In the genomic region with DNA sequence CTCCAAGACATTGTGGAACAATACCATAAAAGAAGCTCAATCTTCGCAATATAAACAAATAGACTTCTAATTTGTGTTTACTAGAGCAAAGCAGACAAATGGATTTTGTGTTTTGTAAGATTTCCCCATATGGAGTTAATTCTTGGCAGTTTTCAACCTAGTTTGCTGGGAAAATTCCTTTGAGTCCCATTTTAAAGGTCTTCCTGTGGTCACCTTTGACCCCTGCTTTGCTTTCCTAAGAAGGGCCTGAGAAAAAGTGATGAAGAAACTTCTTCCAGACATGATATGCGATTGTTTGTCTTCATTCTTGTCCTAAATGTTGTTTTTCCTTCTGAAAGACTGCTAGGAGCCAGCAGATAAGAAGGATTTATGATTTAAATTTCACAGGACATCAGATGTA, we compare ENCODE assay signal across 12 cellular contexts.
"Had no signal": no experiment of that assay in that cellular context is flagged by ENCODE, and none has a peak within 500 bp of the region (broad histone marks: within the 10 kb centered on the region; RNA-seq: fewer than 3 reads in every experiment).

No MANE protein-coding gene starts in this region.

- H3K4me3 ChIP-seq: heart left ventricle, mucosa of descending colon, right atrium auricular region, tibial nerve had no signal

- ATAC-seq: esophagus mucosa; mucosa of descending colon; naive thymus-derived CD4-positive, alpha-beta T cell; SK-N-SH treated with all-trans-retinoic acid at 6 μM for 48 hours; stimulated activated effector memory CD8-positive, alpha-beta T cell treated with anti-CD3 and anti-CD28 coated beads, Interleukin-12 subunit alpha, Interleukin-12 subunit beta, amount 100 ng/mL, for 72 hours had no signal

- H3K27me3 ChIP-seq: heart left ventricle, right atrium auricular region, tibial nerve had no signal

- H3K36me3 ChIP-seq: heart left ventricle, right atrium auricular region, tibial nerve had no signal

- H3K9me3 ChIP-seq: mucosa of descending colon, right atrium auricular region, tibial nerve had no signal

- H3K27ac ChIP-seq: right atrium auricular region had no signal

- DNase-seq: activated CD4-positive, CD25-positive, alpha-beta regulatory T cell treated with anti-CD3 and anti-CD28 coated beads, Interleukin-2, amount 50 U/mL, for 72 hours; activated naive CD4-positive, alpha-beta T cell treated with Interleukin-2 at 50 U/mL for 16 hours; mammary epithelial cell; mucosa of descending colon; naive thymus-derived CD4-positive, alpha-beta T cell; SHP77 treated with DMSO at 0.1 percent for 48 hours had no signal
